20 cellular contexts compared by ENCODE assay signal in the genomic region with DNA sequence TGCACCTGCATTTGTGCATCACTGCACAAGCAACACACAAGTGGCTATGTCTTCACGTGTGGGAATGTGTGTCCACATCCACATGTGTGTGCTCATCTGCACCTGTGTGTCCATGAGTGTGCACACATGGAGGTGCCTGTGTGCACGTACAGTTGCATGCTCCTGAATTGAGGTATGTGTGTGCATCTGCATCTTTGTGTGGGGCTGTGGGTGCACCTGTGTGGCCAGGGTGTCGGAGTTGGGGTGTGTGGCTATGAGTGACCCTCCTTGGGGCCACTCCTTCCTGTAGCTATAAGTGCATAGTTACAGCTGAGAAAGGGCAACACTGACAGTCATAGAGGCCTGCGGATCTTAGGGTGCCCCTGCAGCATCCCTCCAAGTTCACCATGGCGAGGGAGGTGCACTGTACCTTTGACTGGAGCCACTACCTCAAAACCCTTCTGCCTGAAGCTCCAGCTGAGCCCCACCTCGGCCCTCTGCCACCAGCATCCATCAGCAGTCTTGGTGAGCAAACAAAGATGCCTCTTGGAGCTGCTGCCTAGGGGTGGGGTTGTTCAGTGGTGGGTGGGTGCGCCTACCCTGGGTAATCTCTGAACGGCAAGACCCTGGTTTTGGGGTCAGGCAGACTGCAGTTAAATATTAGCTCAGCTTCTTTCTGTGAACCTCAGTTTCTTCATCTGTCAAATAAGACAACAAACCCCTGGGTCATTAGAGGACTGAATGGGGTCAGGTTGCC. TPM values are rescaled to one million over a fixed set of nuclear protein-coding genes. Genes with fewer than 3 reads are reported as not detected.
"Had no signal": no experiment of that assay in that cellular context is flagged by ENCODE, and none has a peak within 500 bp of the region (broad histone marks: within the 10 kb centered on the region; RNA-seq: fewer than 3 reads in every experiment).

No MANE protein-coding gene starts in this region.

- H3K4me1 ChIP-seq: suprapubic skin had no signal

- H3K36me3 Mint-ChIP-seq: brain; naive thymus-derived CD8-positive, alpha-beta T cell; WTC11 had no signal

- H3K27me3 ChIP-seq: suprapubic skin had no signal

- H3K27ac ChIP-seq: esophagus muscularis mucosa, suprapubic skin had no signal

- H3K27ac Mint-ChIP-seq: brain; naive thymus-derived CD8-positive, alpha-beta T cell; T-helper 1 cell treated with Interleukin-12 subunit alpha and Interleukin-12 subunit beta and Interleukin-4 antibody, amounts not matched to agents 30 μg/mL and 1 μg/mL, for 36 hours; WTC11 had no signal

- H3K36me3 ChIP-seq: esophagus muscularis mucosa, suprapubic skin had no signal

- H3K4me3 Mint-ChIP-seq: brain; naive thymus-derived CD8-positive, alpha-beta T cell; T-helper 1 cell treated with Interleukin-12 subunit alpha and Interleukin-12 subunit beta and Interleukin-4 antibody, amounts not matched to agents 30 μg/mL and 1 μg/mL, for 36 hours; WTC11 had no signal

- H3K4me3 ChIP-seq: esophagus muscularis mucosa, mucosa of descending colon, suprapubic skin had no signal

- H3K9me3 ChIP-seq: esophagus muscularis mucosa, mucosa of descending colon, suprapubic skin had no signal

- DNase-seq: activated CD4-positive, alpha-beta T cell treated with anti-CD3 and anti-CD28 coated beads, Interleukin-2, amount 50 U/mL, for 1 hour; activated naive CD4-positive, alpha-beta T cell treated with Interleukin-2 at 50 U/mL for 16 hours; cerebellar nuclear complex; glutamatergic neuron; mammary epithelial cell; naive thymus-derived CD8-positive, alpha-beta T cell; nucleus accumbens; stimulated activated CD4-positive, alpha-beta T cell treated with anti-CD3 and anti-CD28 coated beads, Interleukin-2, amount 100 ng/mL, for 48 hours; stimulated activated naive CD4-positive, alpha-beta T cell treated with Interleukin-2 at 50 U/mL for 16 hours had no signal

- H3K9me3 Mint-ChIP-seq: brain; naive thymus-derived CD8-positive, alpha-beta T cell; T-helper 1 cell treated with Interleukin-12 subunit alpha and Interleukin-12 subunit beta and Interleukin-4 antibody, amounts not matched to agents 30 μg/mL and 1 μg/mL, for 36 hours; WTC11 had no signal

- ATAC-seq: left colon; mucosa of descending colon; naive thymus-derived CD8-positive, alpha-beta T cell; SK-N-SH treated with all-trans-retinoic acid at 6 μM for 48 hours; WTC11 had no signal

RNA-seq across cellular contexts. Expression of gene HHATL, which starts 5.2 kb away (rescaled TPM):
- total RNA-seq: dermis microvascular lymphatic vessel endothelial cell; fibroblast of villous mesenchyme; mammary epithelial cell; naive thymus-derived CD8-positive, alpha-beta T cell; pulmonary artery endothelial cell had no signal
- polyA plus RNA-seq: mammary epithelial cell; naive thymus-derived CD8-positive, alpha-beta T cell had no signal

RNA-seq across cellular contexts. Expression of gene KLHL40, which starts 22.5 kb away (rescaled TPM):
- total RNA-seq: dermis microvascular lymphatic vessel endothelial cell; fibroblast of villous mesenchyme; left colon; mammary epithelial cell; mucosa of descending colon; naive thymus-derived CD8-positive, alpha-beta T cell; pulmonary artery endothelial cell; suprapubic skin; WTC11 had no signal
- polyA plus RNA-seq: mammary epithelial cell; naive thymus-derived CD8-positive, alpha-beta T cell had no signal

RNA-seq across cellular contexts. Expression of gene ZBTB47, which starts 54.3 kb away (rescaled TPM):
- polyA plus RNA-seq: naive thymus-derived CD8-positive, alpha-beta T cell had no signal
